Comparison of ENCODE assay signal across 16 cellular contexts in the genomic region with DNA sequence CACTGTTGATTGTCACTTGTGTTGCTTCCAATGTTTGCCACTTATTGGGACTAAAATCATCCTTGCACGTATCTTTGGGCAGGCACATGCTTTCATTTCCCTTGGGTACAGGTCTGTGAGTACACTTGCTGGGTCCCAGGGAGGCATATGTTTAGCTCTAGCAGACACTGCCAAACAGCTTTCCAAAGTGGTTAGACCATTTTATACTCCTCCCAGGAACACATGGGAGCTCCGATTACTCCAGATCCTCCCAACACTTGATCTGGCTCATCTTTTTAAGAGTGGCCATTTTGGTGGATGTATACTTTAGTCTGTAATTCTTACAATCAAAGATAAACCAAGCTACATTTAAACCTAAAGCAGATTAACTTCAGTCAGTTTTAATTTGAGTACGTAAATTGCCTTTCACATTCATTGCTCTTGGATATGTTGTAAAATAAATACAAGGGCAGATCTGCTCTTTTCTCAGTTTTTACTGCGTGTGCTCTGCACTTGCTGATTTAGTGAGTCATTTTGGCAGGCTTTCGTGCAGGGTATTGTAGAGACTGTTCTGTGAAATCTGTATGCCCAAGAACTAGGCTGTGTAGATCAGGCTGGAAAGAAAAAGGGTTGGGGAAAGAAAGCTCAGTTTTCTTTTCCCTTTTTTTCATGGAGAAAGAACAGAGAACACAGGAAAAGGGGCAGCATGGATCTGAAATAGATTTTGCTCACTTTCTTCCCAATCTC. TPM values are rescaled to one million over a fixed set of nuclear protein-coding genes. Genes with fewer than 3 reads are reported as not detected.
DNase-seq lines count a peak whose midpoint lies in the region; ATAC-seq and TF ChIP-seq lines count a peak whose summit lies in the region.
"Had no signal": no experiment of that assay in that cellular context is flagged by ENCODE, and none has a peak within 500 bp of the region (broad histone marks: within the 10 kb centered on the region; RNA-seq: fewer than 3 reads in every experiment).

No MANE protein-coding gene starts in this region.

- peaks cover 0 to 62% (median 31%) of the 10 kb centered on the region in 4 donors for H3K4me1 ChIP-seq in tibial artery

- no peaks in the 10 kb centered on the region for H3K27me3 ChIP-seq in tibial artery
- H3K27me3 ChIP-seq: cardiac muscle cell had no signal

- peaks cover 0 to 6% (median 0%) of the 10 kb centered on the region in 3 donors for H3K36me3 ChIP-seq in tibial artery
- H3K36me3 ChIP-seq: cardiac muscle cell had no signal

- H3K4me3 ChIP-seq in tibial artery, result peak overlapping the region; percentile 7 to 28
- H3K4me3 ChIP-seq: cardiac muscle cell had no signal

- intact Hi-C loops in tibial artery (cut with DNase I; ENCODE audit: low total_unique reads), result no loop called here

- ATAC-seq in HG02973 (IDR thresholded peaks at IDR 0.05; ENCODE audit: unreplicated experiment), result no peak
- ATAC-seq in left lobe of liver, result no peak
- ATAC-seq: T-helper 17 cell had no signal

- H3K9me3 ChIP-seq in tibial artery, result no peaks in the 10 kb centered on the region

- no peak for TF ChIP-seq CTCF in tibial artery (IDR thresholded peaks at IDR 0.05)

- DNase-seq in DMS 273 (lab: John Stamatoyannopoulos, UW; ENCODE audit: unreplicated experiment) (peak; percentile 17), DMS 273 treated with DMSO at 0.1 percent for 48 hours (lab: John Stamatoyannopoulos, UW) (no peak), astrocyte of the hippocampus (ENCODE audit: low read depth, low spot score) (peak; percentile 80), kidney tubule cell (ENCODE audit: low spot score) (peak; percentile 5), tibial artery (no peak), ecto neural progenitor cell (ENCODE audit: low spot score) (no peak), left lobe of liver (ENCODE audit: low spot score) (no peak)
- DNase-seq: GDM1; glutamatergic neuron; H7; NCI-H1417 treated with DMSO at 0.1 percent for 48 hours; stimulated activated naive CD4-positive, alpha-beta T cell treated with Interleukin-2 at 50 U/mL for 16 hours; T-helper 17 cell had no signal

- peak overlapping the region; percentile 87 to 95 for H3K27ac ChIP-seq in tibial artery
- H3K27ac ChIP-seq: 22Rv1, cardiac muscle cell had no signal

RNA-seq across cellular contexts. Expression of a gene that starts 19.5 kb away (rescaled TPM):
- total RNA-seq in left lobe of liver, result 1,378 TPM

Comparison
In these comparisons a context has a peak if more than half of its experiments do, and no peak if none do; other contexts are left out.
1. DNase-seq: peak in DMS 273 (single experiment), astrocyte of the hippocampus (single experiment) and kidney tubule cell (single experiment); none in DMS 273 treated with DMSO at 0.1 percent for 48 hours (single experiment), tibial artery (0 of 2), ecto neural progenitor cell (single experiment) and left lobe of liver (single experiment).